24 cellular contexts compared by ENCODE assay signal in the genomic region with DNA sequence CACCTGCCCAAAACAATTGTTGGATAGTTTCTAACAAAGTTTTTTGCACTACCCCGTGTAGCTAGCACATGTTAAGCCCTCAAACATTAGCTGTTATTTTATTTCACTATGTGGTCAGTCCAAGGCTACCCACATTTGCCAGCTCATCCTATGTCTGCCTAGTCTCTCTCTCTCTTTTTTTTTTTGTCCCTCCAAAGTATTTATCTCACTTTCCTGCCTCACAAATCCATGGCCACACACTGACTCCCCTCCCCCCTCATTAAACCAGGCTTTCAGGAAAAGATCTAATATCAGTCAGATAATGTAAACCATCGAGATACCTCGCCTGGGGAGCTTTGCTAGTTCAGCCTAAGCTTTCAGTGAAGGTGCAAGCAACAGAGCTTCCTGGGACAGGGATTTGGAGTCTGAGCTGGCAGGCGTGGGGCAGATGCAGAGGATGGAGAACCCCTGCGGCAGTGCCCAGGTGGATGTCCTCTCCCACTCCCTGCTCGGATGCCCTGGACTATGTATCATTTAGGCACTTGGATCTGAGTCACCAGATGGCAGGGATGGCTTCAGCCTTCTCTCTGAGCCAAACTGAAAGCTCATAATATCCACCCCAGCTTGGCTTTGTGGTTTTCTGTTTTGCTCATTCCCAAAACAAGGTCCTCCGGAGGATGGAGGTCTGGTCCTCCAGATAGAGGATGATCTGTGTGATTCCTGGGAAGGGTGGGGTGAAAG.
"Had no signal": no experiment of that assay in that cellular context is flagged by ENCODE, and none has a peak within 500 bp of the region (broad histone marks: within the 10 kb centered on the region; RNA-seq: fewer than 3 reads in every experiment).

No MANE protein-coding gene starts in this region.

- H3K4me1 ChIP-seq: colonic mucosa, foreskin keratinocyte, heart right ventricle, right lobe of liver, upper lobe of left lung, vagina had no signal

- H3K4me3 ChIP-seq: cardiac muscle cell, colonic mucosa, heart right ventricle, ovary, right lobe of liver, skin epidermis, upper lobe of left lung, vagina had no signal

- ATAC-seq: activated CD4-positive, alpha-beta T cell treated with anti-CD3 and anti-CD28 coated beads for 36 hours; activated T-cell treated with anti-CD3 and anti-CD28 coated beads, Interleukin-2, amount 50 U/mL, for 72 hours; effector memory CD8-positive, alpha-beta T cell; foreskin keratinocyte; heart right ventricle; naive thymus-derived CD4-positive, alpha-beta T cell; right lobe of liver; stimulated activated memory B cell treated with anti-CD40 and anti-IgM and Interleukin-4, amounts not matched to agents 10 μg/mL and 1 μg/mL and 100 μg/mL, for 72 hours; stimulated activated naive CD8-positive, alpha-beta T cell treated with anti-CD3 and anti-CD28 coated beads, Interleukin-15, amount 100 ng/mL, for 72 hours had no signal

- H3K27me3 ChIP-seq: colonic mucosa, foreskin keratinocyte, ovary, right lobe of liver, upper lobe of left lung, vagina had no signal

- H3K9me3 ChIP-seq: colonic mucosa, heart right ventricle, ovary, right lobe of liver, upper lobe of left lung, vagina had no signal

- H3K36me3 ChIP-seq: cardiac muscle cell, colonic mucosa, heart right ventricle, ovary, right lobe of liver, upper lobe of left lung, vagina had no signal

- DNase-seq: activated CD4-positive, alpha-beta T cell treated with anti-CD3 and anti-CD28 coated beads for 36 hours; activated CD4-positive, CD25-positive, alpha-beta regulatory T cell; activated naive CD4-positive, alpha-beta T cell; activated T-cell treated with anti-CD3 and anti-CD28 coated beads for 4 hours; activated T-cell treated with anti-CD3 and anti-CD28 coated beads, Interleukin-2, amount 50 U/mL, for 72 hours; aorta; cerebellar nuclear complex; colonic mucosa; effector memory CD8-positive, alpha-beta T cell; erythroblast; foreskin keratinocyte; heart right ventricle; midbrain; naive thymus-derived CD4-positive, alpha-beta T cell; ovary; right lobe of liver; stimulated activated CD4-positive, alpha-beta T cell treated with anti-CD3 and anti-CD28 coated beads, Interleukin-4, amount 100 ng/mL, for 24 hours; stimulated activated naive CD8-positive, alpha-beta T cell treated with anti-CD3 and anti-CD28 coated beads, Interleukin-15, amount 100 ng/mL, for 72 hours; substantia nigra; upper lobe of left lung had no signal

- H3K27ac ChIP-seq: cardiac muscle cell, colonic mucosa, foreskin keratinocyte, heart right ventricle, ovary, right lobe of liver, skin epidermis, upper lobe of left lung, vagina had no signal
